Comparison of ENCODE assay signal across 1 cellular context in genomic region chr13:51781246-51782022, GRCh38.
TF ChIP-seq lines count a peak whose summit lies in the region.

No MANE protein-coding gene starts in this region.

TF ChIP-seq in H1, 55 proteins besides CTCF, POLR2A, EP300 and RAD21:
- TF ChIP-seq BACH1 (IDR thresholded peaks at IDR 0.05; ENCODE audit: low read length) = no peak
- no peak for TF ChIP-seq JUND (IDR thresholded peaks at IDR 0.05; ENCODE audit: low read length)
- TF ChIP-seq RXRA (IDR thresholded peaks at IDR 0.05; ENCODE audit: insufficient read depth, low read depth, low read length) = no peak
- TF ChIP-seq KDM5A (IDR thresholded peaks at IDR 0.05; ENCODE audit: low read length) = no peak
- TF ChIP-seq EZH2 (IDR thresholded peaks at IDR 0.05; ENCODE audit: low read depth, low read length, severe bottlenecking) = no peak
- TF ChIP-seq TEAD4 (IDR thresholded peaks at IDR 0.05; ENCODE audit: low read depth, low read length) = no peak
- no peak for TF ChIP-seq RNF2 (IDR thresholded peaks at IDR 0.05; ENCODE audit: borderline replicate concordance, low read depth, low read length, missing control alignments, poor library complexity, severe bottlenecking)
- TF ChIP-seq TBP (IDR thresholded peaks at IDR 0.05; ENCODE audit: low read depth, low read length) = no peak
- TF ChIP-seq SP1 (IDR thresholded peaks at IDR 0.05; ENCODE audit: low read depth, low read length) = no peak
- no peak for TF ChIP-seq PHF8 (conservative IDR thresholded peaks at IDR 0.05; ENCODE audit: low read depth, low read length)
- no peak for TF ChIP-seq POU5F1 (IDR thresholded peaks at IDR 0.05; ENCODE audit: low read depth, low read length)
- TF ChIP-seq ZNF274 (IDR thresholded peaks at IDR 0.05; ENCODE audit: borderline replicate concordance, extremely low read depth, low read length) = no peak
- TF ChIP-seq FOSL1 (IDR thresholded peaks at IDR 0.05; ENCODE audit: insufficient read depth, low read depth, low read length) = no peak
- TF ChIP-seq NRF1 (IDR thresholded peaks at IDR 0.05; ENCODE audit: low read depth, low read length) = no peak
